In genomic region chr19:48859711-48860572, GRCh38 we compare ENCODE assay signal across 10 cellular contexts. TPM values are rescaled to one million over a fixed set of nuclear protein-coding genes. Genes with fewer than 3 reads are reported as not detected.
DNase-seq lines count a peak whose midpoint lies in the region; ATAC-seq lines count a peak whose summit lies in the region.
"Had no signal": no experiment of that assay in that cellular context is flagged by ENCODE, and none has a peak within 500 bp of the region (broad histone marks: within the 10 kb centered on the region; RNA-seq: fewer than 3 reads in every experiment).

No MANE protein-coding gene starts in this region.

- H3K4me3 Mint-ChIP-seq in activated naive CD8-positive, alpha-beta T cell treated with anti-CD3 and anti-CD28 coated beads, Interleukin-2, amount 50 U/mL, for 24 hours: peak overlapping the region; percentile 83
- H3K4me3 Mint-ChIP-seq in naive thymus-derived CD4-positive, alpha-beta T cell: peak overlapping the region in 9 of 10 donors; percentile 25 to 99 (median 90)

- no peaks in the 10 kb centered on the region for H3K9me3 ChIP-seq in ES-I3 (ENCODE audit: control insufficient read depth, insufficient read depth, low read length)
- H3K9me3 ChIP-seq in naive thymus-derived CD4-positive, alpha-beta T cell (ENCODE audit: control insufficient read depth in 2 of 3, low read length in 3 of 3): no peaks in the 10 kb centered on the region

- H3K9me3 Mint-ChIP-seq in activated naive CD8-positive, alpha-beta T cell treated with anti-CD3 and anti-CD28 coated beads, Interleukin-2, amount 50 U/mL, for 24 hours: no peaks in the 10 kb centered on the region
- no peaks in the 10 kb centered on the region for H3K9me3 Mint-ChIP-seq in naive thymus-derived CD4-positive, alpha-beta T cell

- H3K27me3 Mint-ChIP-seq in activated naive CD8-positive, alpha-beta T cell treated with anti-CD3 and anti-CD28 coated beads, Interleukin-2, amount 50 U/mL, for 24 hours: no peaks in the 10 kb centered on the region
- H3K27me3 Mint-ChIP-seq in naive thymus-derived CD4-positive, alpha-beta T cell: no peaks in the 10 kb centered on the region

- no peaks in the 10 kb centered on the region for H3K36me3 Mint-ChIP-seq in activated naive CD8-positive, alpha-beta T cell treated with anti-CD3 and anti-CD28 coated beads, Interleukin-2, amount 50 U/mL, for 24 hours (ENCODE audit: low read depth)
- no peaks in the 10 kb centered on the region for H3K36me3 Mint-ChIP-seq in naive thymus-derived CD4-positive, alpha-beta T cell

- H3K36me3 ChIP-seq in ES-I3 (ENCODE audit: insufficient read depth, low read length): no peaks in the 10 kb centered on the region
- no peaks in the 10 kb centered on the region for H3K36me3 ChIP-seq in naive thymus-derived CD4-positive, alpha-beta T cell (ENCODE audit: control insufficient read depth in 2 of 3, insufficient read depth in 3 of 3, low read length in 3 of 3)

- POLR2A ChIA-PET in naive thymus-derived CD4-positive, alpha-beta T cell (lab: Charles Lee): interaction anchor here (0.6 to 0.9 kb wide), 2 partner anchors 26 to 105 kb away, joined by 3 to 5 read pairs; partner anchors contain the start of gene FTL

- H3K4me1 Mint-ChIP-seq in activated naive CD8-positive, alpha-beta T cell treated with anti-CD3 and anti-CD28 coated beads, Interleukin-2, amount 50 U/mL, for 24 hours: peaks cover 3% of the 10 kb centered on the region
- H3K4me1 Mint-ChIP-seq in naive thymus-derived CD4-positive, alpha-beta T cell: peaks cover 0 to 8% (median 0%) of the 10 kb centered on the region in 7 donors

- DNase-seq in activated naive CD8-positive, alpha-beta T cell treated with anti-CD3 and anti-CD28 coated beads, Interleukin-2, amount 50 U/mL, for 24 hours: no peak
- DNase-seq in naive thymus-derived CD4-positive, alpha-beta T cell: no peak
- no peak for DNase-seq in A172 (ENCODE audit: low spot score)
- DNase-seq in NK-92 treated with Interleukin-12 subunit alpha and Interleukin-12 subunit beta, amount 100 ng/mL, for 24 hours (lab: John Stamatoyannopoulos, UW): no peak
- DNase-seq in Kasumi-1 (lab: John Stamatoyannopoulos, UW): no peak
- DNase-seq in activated gamma-delta T cell (lab: John Stamatoyannopoulos, UW): no peak
- DNase-seq: cortex of kidney, NCI-H2171 had no signal

- H3K4me1 ChIP-seq in ES-I3 (ENCODE audit: insufficient read depth, low read length): 0 out of 2 replicates have a peak, but pooled peaks cover 4% of the 10 kb centered on the region
- no peaks in the 10 kb centered on the region for H3K4me1 ChIP-seq in naive thymus-derived CD4-positive, alpha-beta T cell (ENCODE audit: control insufficient read depth in 2 of 2, insufficient read depth in 2 of 2, low read length in 2 of 2)

- H3K27ac ChIP-seq in naive thymus-derived CD4-positive, alpha-beta T cell (ENCODE audit: low read depth, low read length): peak overlapping the region; percentile 56

- no peaks in the 10 kb centered on the region for H3K27me3 ChIP-seq in naive thymus-derived CD4-positive, alpha-beta T cell (ENCODE audit: control insufficient read depth in 2 of 2, insufficient read depth in 2 of 2, low read length in 2 of 2)

- ATAC-seq in GM21825 (IDR thresholded peaks at IDR 0.05; ENCODE audit: unreplicated experiment): peak; percentile 57
- no peak for ATAC-seq in activated naive CD8-positive, alpha-beta T cell treated with anti-CD3 and anti-CD28 coated beads, Interleukin-2, amount 50 U/mL, for 24 hours
- ATAC-seq in naive thymus-derived CD4-positive, alpha-beta T cell: peak; percentile 46

- peak overlapping the region; percentile 77; the same call in 1 of the 2 replicates for H3K9ac ChIP-seq in ES-I3 (ENCODE audit: low read depth, low read length)

- CTCF ChIA-PET in naive thymus-derived CD4-positive, alpha-beta T cell (lab: Charles Lee): no interaction called here

- intact Hi-C loops in naive thymus-derived CD4-positive, alpha-beta T cell (cut with micrococcal nuclease): loop anchor here in 1 of 2 donors (2.0 kb wide), 1 partner anchor 105 kb away; the partner anchor contains the start of gene FTL

- H3K4me3 ChIP-seq in naive thymus-derived CD4-positive, alpha-beta T cell (ENCODE audit: low read length): peak overlapping the region; percentile 48

- no peak overlapping the region for H3K27ac Mint-ChIP-seq in activated naive CD8-positive, alpha-beta T cell treated with anti-CD3 and anti-CD28 coated beads, Interleukin-2, amount 50 U/mL, for 24 hours
- H3K27ac Mint-ChIP-seq in naive thymus-derived CD4-positive, alpha-beta T cell: peak overlapping the region in 3 of 9 donors; percentile 27 to 78 (median 75)

RNA-seq across cellular contexts. Expression of gene PLEKHA4, which starts 8.5 kb away (rescaled TPM):
- 1 to 10 TPM; 2.1 to 7.4 (median 4.0) TPM for total RNA-seq in naive thymus-derived CD4-positive, alpha-beta T cell
- 1 to 10 TPM; 2.6 to 5.6 TPM for polyA plus RNA-seq in naive thymus-derived CD4-positive, alpha-beta T cell
- total RNA-seq in A172 (2014; rRNA removed; shearing (Covaris generic)): 1.9 and 6.9 TPM in 2 replicates

RNA-seq across cellular contexts. Expression of gene PPP1R15A, which starts 12.3 kb away (rescaled TPM):
- total RNA-seq in naive thymus-derived CD4-positive, alpha-beta T cell: 1,000 to 10,000 TPM in 1 of 5 experiments, 100 to 1,000 TPM in 1, 10 to 100 TPM in 3; 31.5 to 1,030 (median 71.9) TPM
- polyA plus RNA-seq in naive thymus-derived CD4-positive, alpha-beta T cell: 10 to 100 TPM; 23.0 to 29.8 TPM
- 20.8 and 34.8 TPM in 2 replicates for total RNA-seq in A172 (2014; rRNA removed; shearing (Covaris generic))

RNA-seq across cellular contexts. Expression of gene HSD17B14, which starts 23.7 kb away (rescaled TPM):
- 1 to 10 TPM in 2 of 5 experiments, under 1 TPM in 2, not detected in 1; 0.38 to 2.9 (median 1.2) TPM for total RNA-seq in naive thymus-derived CD4-positive, alpha-beta T cell
- polyA plus RNA-seq in naive thymus-derived CD4-positive, alpha-beta T cell: 1 to 10 TPM in 1 of 2 donors, under 1 TPM in 1; 0.66 to 1.7 TPM
- 9.9 and 14.6 TPM in 2 replicates for total RNA-seq in A172 (2014; rRNA removed; shearing (Covaris generic))

RNA-seq across cellular contexts. Expression of gene TULP2, which starts 38.6 kb away (rescaled TPM):
- not detected for total RNA-seq in naive thymus-derived CD4-positive, alpha-beta T cell
- not detected for polyA plus RNA-seq in naive thymus-derived CD4-positive, alpha-beta T cell
- not detected in 2 replicates for total RNA-seq in A172 (2014; rRNA removed; shearing (Covaris generic))

RNA-seq across cellular contexts. Expression of gene NUCB1, which starts 40.2 kb away (rescaled TPM):
- total RNA-seq in naive thymus-derived CD4-positive, alpha-beta T cell: 100 to 1,000 TPM; 128 to 252 (median 142) TPM
- 100 to 1,000 TPM in 1 of 2 donors, 10 to 100 TPM in 1; 70.5 to 150 TPM for polyA plus RNA-seq in naive thymus-derived CD4-positive, alpha-beta T cell
- total RNA-seq in A172 (2014; rRNA removed; shearing (Covaris generic)): 91.4 and 104 TPM in 2 replicates
